ENCODE assay signal across 29 cellular contexts in genomic region chr15:92674347-92674746, GRCh38.
"Had no signal": no experiment of that assay in that cellular context is flagged by ENCODE, and none has a peak within 500 bp of the region (broad histone marks: within the 10 kb centered on the region; RNA-seq: fewer than 3 reads in every experiment).

No MANE protein-coding gene starts in this region.

- H3K4me2 ChIP-seq: hepatocyte had no signal

- H3K9me3 ChIP-seq: colonic mucosa, esophagus muscularis mucosa, esophagus squamous epithelium, gastrocnemius medialis, gastroesophageal sphincter, heart left ventricle, heart right ventricle had no signal

- H2AFZ ChIP-seq: hepatocyte had no signal

- H3K4me3 Mint-ChIP-seq: dendritic cell treated with granulocyte-macrophage colony-stimulating factor and Interleukin-4, amounts not matched to agents 40 ng/mL and 50 ng/mL, for 4 days; effector memory CD8-positive, alpha-beta T cell had no signal

- H3K79me2 ChIP-seq: hepatocyte had no signal

- DNase-seq: colonic mucosa; cortex of kidney; dermis blood vessel endothelial cell; dorsolateral prefrontal cortex; effector CD4-positive, alpha-beta T cell; effector CD8-positive, alpha-beta T cell; effector memory CD4-positive, alpha-beta T cell; effector memory CD8-positive, alpha-beta T cell; erythroblast; esophagus squamous epithelium; foreskin fibroblast; foreskin keratinocyte; foreskin melanocyte; gastrocnemius medialis; glutamatergic neuron; head of caudate nucleus; heart left ventricle; heart right ventricle had no signal

- H3K27ac ChIP-seq: colonic mucosa, coronary artery, dorsolateral prefrontal cortex, epithelial cell of prostate, esophagus muscularis mucosa, esophagus squamous epithelium, foreskin keratinocyte, gastrocnemius medialis, gastroesophageal sphincter, heart left ventricle, heart right ventricle, hepatocyte had no signal

- H3K9me3 Mint-ChIP-seq: dendritic cell treated with granulocyte-macrophage colony-stimulating factor and Interleukin-4, amounts not matched to agents 40 ng/mL and 50 ng/mL, for 4 days; effector memory CD8-positive, alpha-beta T cell had no signal

- H3K27ac Mint-ChIP-seq: dendritic cell treated with granulocyte-macrophage colony-stimulating factor and Interleukin-4, amounts not matched to agents 40 ng/mL and 50 ng/mL, for 4 days; effector memory CD8-positive, alpha-beta T cell had no signal

- H3K4me1 ChIP-seq: colonic mucosa, esophagus muscularis mucosa, esophagus squamous epithelium, foreskin keratinocyte, gastrocnemius medialis, gastroesophageal sphincter had no signal

- H3K27me3 ChIP-seq: colonic mucosa, dorsolateral prefrontal cortex, esophagus muscularis mucosa, foreskin keratinocyte, gastrocnemius medialis, gastroesophageal sphincter, heart left ventricle, heart right ventricle, hepatocyte had no signal

- H3K36me3 ChIP-seq: colonic mucosa, esophagus muscularis mucosa, esophagus squamous epithelium, gastrocnemius medialis, gastroesophageal sphincter, heart left ventricle, heart right ventricle had no signal

- ATAC-seq: effector memory CD8-positive, alpha-beta T cell; esophagus mucosa; foreskin keratinocyte; gastrocnemius medialis; gastroesophageal sphincter; heart left ventricle; heart right ventricle had no signal

- FAIRE-seq: colon, endometrium, endothelial cell of umbilical vein, frontal cortex had no signal

- H3K4me3 ChIP-seq: colonic mucosa, coronary artery, dorsolateral prefrontal cortex, esophagus muscularis mucosa, esophagus squamous epithelium, gastrocnemius medialis, gastroesophageal sphincter, heart left ventricle, heart right ventricle, hepatocyte had no signal
